Comparison of ENCODE assay signal across 11 cellular contexts in the genomic region with DNA sequence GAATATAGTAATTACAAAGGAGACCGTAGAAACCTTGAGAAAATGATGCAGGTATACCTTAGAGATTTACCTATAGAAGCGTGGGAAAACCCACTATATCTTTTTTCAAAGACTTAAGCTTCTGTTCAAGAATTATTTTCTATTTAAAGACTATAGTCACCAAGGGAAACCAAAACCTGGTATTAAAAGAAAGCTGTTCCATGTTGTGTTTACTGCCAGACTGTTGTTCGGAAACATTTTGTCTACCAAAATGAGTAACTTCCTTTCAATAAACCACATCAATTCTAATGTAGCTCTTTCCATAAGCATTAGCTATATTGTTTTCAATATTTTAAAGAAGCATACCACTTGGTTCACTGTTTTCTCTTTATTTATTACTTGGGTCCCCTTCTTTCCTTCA.
"Had no signal": no experiment of that assay in that cellular context is flagged by ENCODE, and none has a peak within 500 bp of the region (broad histone marks: within the 10 kb centered on the region; RNA-seq: fewer than 3 reads in every experiment).

No MANE protein-coding gene starts in this region.

- H3K9ac ChIP-seq: KMS-11 had no signal

- H3K4me1 Mint-ChIP-seq: GM23338, IgD-negative memory B cell had no signal

- H2AFZ ChIP-seq: GM23338 had no signal

- H3K4me2 ChIP-seq: GM23338, KMS-11 had no signal

- FAIRE-seq: H1, HepG2 had no signal

- H3K36me3 Mint-ChIP-seq: IgD-negative memory B cell had no signal

- H3K27ac Mint-ChIP-seq: GM23338, HFFc6, IgD-negative memory B cell had no signal

- H3K4me3 Mint-ChIP-seq: GM23338, HFFc6, IgD-negative memory B cell had no signal

- H3K4me3 ChIP-seq: GM23338, HAP-1 had no signal

- ATAC-seq: GM23338, HCT116, HepG2 had no signal

- H3K9me3 ChIP-seq: HAP-1 had no signal

- H3K36me3 ChIP-seq: HAP-1 had no signal

- H3K27ac ChIP-seq: HL-60, KMS-11 had no signal

- H3K27me3 Mint-ChIP-seq: IgD-negative memory B cell had no signal

- DNase-seq: H7, HFFc6, KBM-7 had no signal

- H3K9me3 Mint-ChIP-seq: GM23338 had no signal
